8 cellular contexts compared by ENCODE assay signal in the genomic region with DNA sequence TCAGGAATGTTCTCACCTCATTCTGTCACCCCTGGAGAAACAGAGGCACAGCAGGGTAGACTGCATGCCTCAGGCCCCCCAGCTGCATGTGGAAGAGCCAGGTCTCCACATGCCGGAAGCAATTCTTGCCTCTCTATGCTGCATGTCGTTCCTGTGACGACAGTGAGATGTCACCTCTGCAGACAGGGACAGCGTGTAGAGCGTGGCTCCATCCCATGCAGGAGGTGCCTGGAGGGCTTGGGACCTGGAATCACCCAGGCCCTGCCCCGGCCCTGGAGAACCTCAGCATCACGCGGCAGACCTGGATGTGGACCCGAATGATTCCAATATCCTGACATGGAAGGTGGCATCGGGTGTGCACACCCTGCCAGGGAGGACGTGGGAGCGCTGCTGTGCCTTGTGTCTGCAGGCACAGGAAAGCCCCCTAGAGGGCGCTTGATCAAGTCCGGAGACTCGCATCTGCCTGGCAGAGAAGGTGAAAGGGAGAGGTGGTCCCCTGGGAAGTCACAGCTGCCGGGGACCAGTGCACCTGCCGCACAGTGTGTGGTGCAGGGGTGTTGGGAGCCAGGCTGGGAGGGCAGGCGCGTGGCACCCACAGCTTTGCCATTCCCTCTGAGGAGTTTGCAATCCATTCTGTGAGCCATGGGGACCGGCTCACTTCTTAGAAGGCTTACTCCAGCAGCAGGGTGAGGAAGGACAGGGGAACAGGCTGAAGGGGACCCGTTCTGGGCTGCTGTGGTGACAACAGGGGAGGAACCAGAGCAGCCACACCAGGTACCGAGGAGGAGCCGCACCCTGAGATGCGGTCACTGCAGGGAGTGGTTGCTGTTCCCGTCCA.
DNase-seq lines count a peak whose midpoint lies in the region; ATAC-seq lines count a peak whose summit lies in the region.

No MANE protein-coding gene starts in this region.

- H3K27ac ChIP-seq in iPS DF 6.9 (ENCODE audit: low read length), result no peak overlapping the region

- peak; percentile 81 for ATAC-seq in GM19023 (IDR thresholded peaks at IDR 0.05; ENCODE audit: unreplicated experiment)
- peak; percentile 84 for ATAC-seq in HG03135 (IDR thresholded peaks at IDR 0.05; ENCODE audit: unreplicated experiment)

- H3K27me3 ChIP-seq in NT2/D1 (ENCODE audit: insufficient read depth, insufficient read length), result peaks cover 30% of the 10 kb centered on the region
- H3K27me3 ChIP-seq in iPS DF 6.9 (ENCODE audit: control insufficient read depth, insufficient read depth, low read length), result no peaks in the 10 kb centered on the region

- no peak overlapping the region for H3K4me3 ChIP-seq in NT2/D1 (ENCODE audit: insufficient read length, low read depth)
- H3K4me3 ChIP-seq in iPS DF 6.9 (ENCODE audit: low read length), result no peak overlapping the region

- WGBS in iPS DF 6.9 (ENCODE audit: insufficient coverage, insufficient read length), result no CpG with 5 or more reads among the region's 25 CpGs

- H3K9me3 ChIP-seq in NT2/D1 (ENCODE audit: insufficient read depth, low read length), result peaks cover 8% of the 10 kb centered on the region; the same call in 1 of the 2 replicates
- no peaks in the 10 kb centered on the region for H3K9me3 ChIP-seq in iPS DF 6.9 (ENCODE audit: control insufficient read depth, insufficient read depth, low read length)

- DNase-seq in COLO829 (ENCODE audit: low spot score), result peak; percentile 48
- peak; percentile 59 for DNase-seq in NT2/D1 (ENCODE audit: low read depth, low spot score)
- peak; percentile 20 for DNase-seq in activated gamma-delta T cell treated with anti-CD3 and anti-CD28 coated beads, Interleukin-2, amount 50 U/mL, for 16 hours (ENCODE audit: low read depth)
- peak; percentile 50 for DNase-seq in iPS DF 6.9 (ENCODE audit: low read depth, low spot score)
- peak; percentile 22 for DNase-seq in stimulated activated CD4-positive, alpha-beta T cell treated with anti-CD3 and anti-CD28 coated beads, Interleukin-2, amount 100 ng/mL, for 4 hours (ENCODE audit: low read depth)
- DNase-seq in NCI-H1048 (lab: John Stamatoyannopoulos, UW), result no peak

- peaks cover 25% of the 10 kb centered on the region for H3K4me1 ChIP-seq in NT2/D1 (ENCODE audit: insufficient read depth, insufficient read length)
- H3K4me1 ChIP-seq in iPS DF 6.9 (ENCODE audit: control insufficient read depth, insufficient read depth, low read length), result peaks cover 4% of the 10 kb centered on the region; the same call in 1 of the 2 replicates

- H3K9ac ChIP-seq in NT2/D1 (ENCODE audit: insufficient read length, low read depth), result no peak overlapping the region

- H3K36me3 ChIP-seq in NT2/D1 (ENCODE audit: insufficient read depth, insufficient read length, low read length) (no peaks in the 10 kb centered on the region), iPS DF 6.9 (ENCODE audit: control insufficient read depth, insufficient read depth, low read length) (no peaks in the 10 kb centered on the region)
